Comparison of ENCODE assay signal across 8 cellular contexts in genomic region chr2:202375006-202375610, GRCh38. TPM values are rescaled to one million over a fixed set of nuclear protein-coding genes. Genes with fewer than 3 reads are reported as not detected.
DNase-seq lines count a peak whose midpoint lies in the region; ATAC-seq and TF ChIP-seq lines count a peak whose summit lies in the region.

No MANE protein-coding gene starts in this region.

- no peaks in the 10 kb centered on the region for H3K36me3 Mint-ChIP-seq in nephron progenitor cell (ENCODE audit: low read depth)

- peak; percentile 52 to 62 for DNase-seq in NCI-H2081 (lab: John Stamatoyannopoulos, UW)
- no peak for DNase-seq in NCI-H2081 treated with DMSO at 0.1 percent for 48 hours (lab: John Stamatoyannopoulos, UW)
- peak; percentile 16 for DNase-seq in activated gamma-delta T cell (lab: John Stamatoyannopoulos, UW)
- DNase-seq in fibroblast of the conjunctiva (ENCODE audit: low read depth): peak; percentile 47
- DNase-seq in nephron progenitor cell: peak; percentile 74
- DNase-seq in stomach: peak; percentile 29

- no peak for TF ChIP-seq POLR2A in stomach (IDR thresholded peaks at IDR 0.05)

- H2AFZ ChIP-seq in OCI-LY1 (ENCODE audit: low read length): peak overlapping the region; percentile 73

- no peaks in the 10 kb centered on the region for H3K9me3 Mint-ChIP-seq in nephron progenitor cell

- peak overlapping the region; percentile 99 for H3K4me3 Mint-ChIP-seq in nephron progenitor cell

- H3K4me3 ChIP-seq in OCI-LY1 (ENCODE audit: low read depth, low read length, poor library complexity, severe bottlenecking) (peak overlapping the region; percentile 74), stomach (peak overlapping the region; percentile 73 to 96 (median 90))

- no peaks in the 10 kb centered on the region for H4K20me1 ChIP-seq in OCI-LY1 (ENCODE audit: insufficient read depth, low read length)

- TF ChIP-seq EP300 in stomach (IDR thresholded peaks at IDR 0.05): no peak

- ATAC-seq in HG02759 (IDR thresholded peaks at IDR 0.05; ENCODE audit: unreplicated experiment): no peak

- H3K27me3 ChIP-seq in OCI-LY1 (ENCODE audit: insufficient read depth, low read length) (no peaks in the 10 kb centered on the region; the same call in 1 of the 2 replicates), stomach (no peaks in the 10 kb centered on the region)

- WGBS in stomach, 5 donors: 0 to 1% (median 1%) methylated on average over 33 of the region's 33 CpGs

- H3K79me2 ChIP-seq in OCI-LY1 (ENCODE audit: insufficient read depth, low read length): no peaks in the 10 kb centered on the region

- intact Hi-C loops in stomach (cut with DNase I; ENCODE audit: low total_unique reads): no loop called here

- no peaks in the 10 kb centered on the region for H3K9me3 ChIP-seq in OCI-LY1 (ENCODE audit: low read length)
- no peaks in the 10 kb centered on the region for H3K9me3 ChIP-seq in stomach

- H3K27ac ChIP-seq in OCI-LY1 (ENCODE audit: low read depth, low read length, poor library complexity, severe bottlenecking): no peak overlapping the region
- peak overlapping the region; percentile 91 to 99 (median 98) for H3K27ac ChIP-seq in stomach

- H3K4me1 ChIP-seq in OCI-LY1 (ENCODE audit: insufficient read depth, low read length, severe bottlenecking) (peaks cover 39% of the 10 kb centered on the region), stomach (peaks cover 11 to 29% (median 18%) of the 10 kb centered on the region in 4 donors)

- H3K36me3 ChIP-seq in OCI-LY1 (ENCODE audit: insufficient read depth, low read length): no peaks in the 10 kb centered on the region
- no peaks in the 10 kb centered on the region for H3K36me3 ChIP-seq in stomach

- peak overlapping the region; percentile 78 for H3K4me2 ChIP-seq in OCI-LY1 (ENCODE audit: low read length)

- H3F3A ChIP-seq in OCI-LY1 (ENCODE audit: insufficient read depth, low read length): no peaks in the 10 kb centered on the region; the same call in 1 of the 2 replicates

- H3K4me1 Mint-ChIP-seq in nephron progenitor cell: peaks cover 46% of the 10 kb centered on the region

- H3K27me3 Mint-ChIP-seq in nephron progenitor cell (ENCODE audit: low read depth, poor library complexity): no peaks in the 10 kb centered on the region

- peak overlapping the region; percentile 64 for H3K9ac ChIP-seq in OCI-LY1 (ENCODE audit: low read length)

- H3K27ac Mint-ChIP-seq in nephron progenitor cell: peak overlapping the region; percentile 99

- H3K9me2 ChIP-seq in OCI-LY1 (ENCODE audit: low read depth, low read length): no peaks in the 10 kb centered on the region

- TF ChIP-seq CTCF in OCI-LY1 (IDR thresholded peaks at IDR 0.05; ENCODE audit: low read length): no peak
- TF ChIP-seq CTCF in nephron progenitor cell (IDR thresholded peaks at IDR 0.05): no peak
- no peak for TF ChIP-seq CTCF in stomach (IDR thresholded peaks at IDR 0.05)

RNA-seq across cellular contexts. Expression of gene BMPR2, which starts 1.0 kb away (rescaled TPM):
- total RNA-seq in stomach: 10 to 100 TPM in 4 of 5 donors, 1 to 10 TPM in 1; 9.6 to 48.3 (median 31.4) TPM
- polyA plus RNA-seq in stomach: 1 to 10 TPM; 2.8 to 5.6 (median 3.4) TPM
